In genomic region chr1:77652179-77652745, GRCh38 we compare ENCODE assay signal across 23 cellular contexts. TPM values are rescaled to one million over a fixed set of nuclear protein-coding genes. Genes with fewer than 3 reads are reported as not detected.
DNase-seq lines count a peak whose midpoint lies in the region; ATAC-seq and TF ChIP-seq lines count a peak whose summit lies in the region.
"Had no signal": no experiment of that assay in that cellular context is flagged by ENCODE, and none has a peak within 500 bp of the region (broad histone marks: within the 10 kb centered on the region; RNA-seq: fewer than 3 reads in every experiment).

No MANE protein-coding gene starts in this region.

- DNase-seq in activated CD4-positive, alpha-beta T cell treated with anti-CD3 and anti-CD28 coated beads, Interleukin-2, amount 10 ng/mL, durations not matched to agents 24 days and 14 days: no peak
- DNase-seq in activated CD4-positive, alpha-beta T cell treated with anti-CD3 and anti-CD28 coated beads for 48 hours: no peak
- DNase-seq in HS-27A (ENCODE audit: low read depth): peak; percentile 22
- DNase-seq in dedifferentiated amniotic fluid mesenchymal stem cell (ENCODE audit: extremely low spot score): peak; percentile 72
- DNase-seq in osteocyte (ENCODE audit: extremely low spot score, unreplicated experiment): no peak
- DNase-seq in MG63: no peak
- DNase-seq in A172 (ENCODE audit: low spot score): no peak
- DNase-seq: activated CD8-positive, alpha-beta memory T cell treated with anti-CD3 and anti-CD28 coated beads, Interleukin-2, amount 50 U/mL, for 4 hours; activated effector memory CD4-positive, alpha-beta T cell treated with anti-CD3 and anti-CD28 coated beads, Interleukin-2, amount 50 U/mL, for 16 hours; amygdala; central memory CD4-positive, alpha-beta T cell; effector memory CD4-positive, alpha-beta T cell; esophagus squamous epithelium; GF-D8; hypothalamus; Kasumi-1; NCI-H1417; NCI-H2107; NCI-H510A; stimulated activated CD4-positive, alpha-beta T cell treated with anti-CD3 and anti-CD28 coated beads, Interleukin-2, amount 100 ng/mL, for 24 hours; stimulated activated naive CD8-positive, alpha-beta T cell treated with anti-CD3 and anti-CD28 coated beads, Interleukin-15, Interleukin-2, amounts not matched to agents 100 U/mL and 50 U/mL, for 24 hours; upper lobe of left lung had no signal

- no peak for ATAC-seq in GM18909 (IDR thresholded peaks at IDR 0.05; ENCODE audit: poor library complexity, unreplicated experiment)
- ATAC-seq: stimulated activated naive CD8-positive, alpha-beta T cell treated with anti-CD3 and anti-CD28 coated beads, Interleukin-15, Interleukin-2, amounts not matched to agents 100 U/mL and 50 U/mL, for 24 hours had no signal

- TF ChIP-seq CTCF in osteocyte (IDR thresholded peaks at IDR 0.05): no peak

- H3K4me3 Mint-ChIP-seq in activated CD4-positive, alpha-beta T cell treated with anti-CD3 and anti-CD28 coated beads, Interleukin-2, amount 10 ng/mL, durations not matched to agents 24 days and 14 days: no peak overlapping the region
- H3K4me3 Mint-ChIP-seq in osteocyte (ENCODE audit: unreplicated experiment): no peak overlapping the region

- no peaks in the 10 kb centered on the region for H3K27me3 ChIP-seq in MG63
- H3K27me3 ChIP-seq: esophagus squamous epithelium, upper lobe of left lung had no signal

- H3K4me3 ChIP-seq in MG63: no peak overlapping the region
- H3K4me3 ChIP-seq: esophagus squamous epithelium, upper lobe of left lung had no signal

- H3K27me3 Mint-ChIP-seq in activated CD4-positive, alpha-beta T cell treated with anti-CD3 and anti-CD28 coated beads, Interleukin-2, amount 10 ng/mL, durations not matched to agents 24 days and 14 days: no peaks in the 10 kb centered on the region
- no peaks in the 10 kb centered on the region for H3K27me3 Mint-ChIP-seq in osteocyte (ENCODE audit: unreplicated experiment)

- H3K36me3 ChIP-seq in MG63: peaks cover 30% of the 10 kb centered on the region
- H3K36me3 ChIP-seq: upper lobe of left lung had no signal

- peaks cover 5% of the 10 kb centered on the region for H3K4me1 Mint-ChIP-seq in activated CD4-positive, alpha-beta T cell treated with anti-CD3 and anti-CD28 coated beads, Interleukin-2, amount 10 ng/mL, durations not matched to agents 24 days and 14 days
- H3K4me1 Mint-ChIP-seq in osteocyte (ENCODE audit: unreplicated experiment): peaks cover 34% of the 10 kb centered on the region

- H3K9me3 Mint-ChIP-seq in activated CD4-positive, alpha-beta T cell treated with anti-CD3 and anti-CD28 coated beads, Interleukin-2, amount 10 ng/mL, durations not matched to agents 24 days and 14 days: peaks cover 15% of the 10 kb centered on the region
- H3K9me3 Mint-ChIP-seq in osteocyte (ENCODE audit: unreplicated experiment): peaks cover 10% of the 10 kb centered on the region

- H3K9me3 ChIP-seq in MG63: peaks cover 17% of the 10 kb centered on the region

- peaks cover 57% of the 10 kb centered on the region for H3K36me3 Mint-ChIP-seq in activated CD4-positive, alpha-beta T cell treated with anti-CD3 and anti-CD28 coated beads, Interleukin-2, amount 10 ng/mL, durations not matched to agents 24 days and 14 days (ENCODE audit: low read depth)
- H3K36me3 Mint-ChIP-seq in osteocyte (ENCODE audit: unreplicated experiment): peaks cover 33% of the 10 kb centered on the region

- peak overlapping the region; percentile 20 for H3K27ac Mint-ChIP-seq in activated CD4-positive, alpha-beta T cell treated with anti-CD3 and anti-CD28 coated beads, Interleukin-2, amount 10 ng/mL, durations not matched to agents 24 days and 14 days
- peak overlapping the region; percentile 73 for H3K27ac Mint-ChIP-seq in osteocyte (ENCODE audit: unreplicated experiment)

- intact Hi-C loops in activated CD4-positive, alpha-beta T cell treated with anti-CD3 and anti-CD28 coated beads, Interleukin-2, amount 10 ng/mL, durations not matched to agents 24 days and 14 days (cut with micrococcal nuclease): no loop called here

RNA-seq across cellular contexts. Expression of gene ZZZ3, which starts 30.2 kb away (rescaled TPM):
- 36.9 and 41.6 TPM in 2 replicates for total RNA-seq in activated CD4-positive, alpha-beta T cell treated with anti-CD3 and anti-CD28 coated beads, Interleukin-2, amount 10 ng/mL, durations not matched to agents 24 days and 14 days
- total RNA-seq in osteocyte: 51.5 and 54.3 TPM in 2 replicates
- 30.9 and 45.1 TPM in 2 replicates for total RNA-seq in MG63 (2014; rRNA removed; shearing (Covaris generic); ENCODE audit: low replicate concordance)
- total RNA-seq in A172 (2014; rRNA removed; shearing (Covaris generic)): 46.4 and 77.7 TPM in 2 replicates

Comparison
In these comparisons a context has a peak if more than half of its experiments do, and no peak if none do; other contexts are left out.
1. DNase-seq: peak in HS-27A (single experiment) and dedifferentiated amniotic fluid mesenchymal stem cell (single experiment); none in activated CD4-positive, alpha-beta T cell treated with anti-CD3 and anti-CD28 coated beads, Interleukin-2, amount 10 ng/mL, durations not matched to agents 24 days and 14 days (single experiment), activated CD4-positive, alpha-beta T cell treated with anti-CD3 and anti-CD28 coated beads for 48 hours (single experiment), osteocyte (single experiment), MG63 (single experiment) and A172 (single experiment).